In the genomic region with DNA sequence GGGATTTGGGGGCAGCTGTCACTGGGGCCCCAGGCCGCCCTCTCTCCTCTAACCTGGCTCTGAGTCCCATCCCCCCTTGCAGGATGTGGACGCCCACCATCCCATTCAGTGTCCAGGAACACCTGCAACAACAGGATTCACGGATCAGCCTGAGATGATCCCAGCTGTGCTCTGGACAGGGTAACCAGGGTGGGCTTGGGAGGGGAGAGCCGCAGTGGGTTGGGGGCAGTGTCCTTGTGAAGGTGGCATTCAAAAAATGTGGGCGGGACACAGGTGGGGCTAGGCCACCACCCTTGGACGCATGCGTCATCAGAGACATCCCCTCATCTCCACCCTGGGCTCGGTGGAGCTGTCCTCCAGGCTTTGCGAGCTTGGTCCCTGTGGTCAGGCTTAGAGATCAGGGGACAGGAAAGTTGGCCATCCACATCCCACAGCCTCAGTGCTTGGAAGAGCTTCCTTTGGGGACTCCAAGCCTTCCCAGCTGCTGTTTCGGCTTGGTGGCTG, we compare ENCODE assay signal across 28 cellular contexts. TPM values are rescaled to one million over a fixed set of nuclear protein-coding genes. Genes with fewer than 3 reads are reported as not detected.
DNase-seq lines count a peak whose midpoint lies in the region; ATAC-seq and TF ChIP-seq lines count a peak whose summit lies in the region.
"Had no signal": no experiment of that assay in that cellular context is flagged by ENCODE, and none has a peak within 500 bp of the region (broad histone marks: within the 10 kb centered on the region; RNA-seq: fewer than 3 reads in every experiment).

No MANE protein-coding gene starts in this region.

- H3K9me3 ChIP-seq in BLaER1 (no peaks in the 10 kb centered on the region), esophagus squamous epithelium (no peaks in the 10 kb centered on the region), sigmoid colon (no peaks in the 10 kb centered on the region), MG63 (no peaks in the 10 kb centered on the region)
- no peaks in the 10 kb centered on the region for H3K9me3 ChIP-seq in CD8-positive, alpha-beta T cell (ENCODE audit: low read length)
- H3K9me3 ChIP-seq: pancreas, suprapubic skin had no signal

- H3K4me3 ChIP-seq in BLaER1 (no peak overlapping the region), esophagus squamous epithelium (no peak overlapping the region), sigmoid colon (no peak overlapping the region), MG63 (no peak overlapping the region)
- no peak overlapping the region for H3K4me3 ChIP-seq in CD8-positive, alpha-beta T cell (ENCODE audit: low read depth, low read length)
- H3K4me3 ChIP-seq: GM12878, hepatocyte, pancreas, skin epidermis, suprapubic skin had no signal

- no peak overlapping the region for H3K9ac ChIP-seq in BLaER1

- H3K4me1 ChIP-seq in BLaER1 (peaks cover 27% of the 10 kb centered on the region), esophagus squamous epithelium (peaks cover 0 to 48% (median 15%) of the 10 kb centered on the region in 3 donors), sigmoid colon (peaks cover 0 to 47% (median 35%) of the 10 kb centered on the region in 4 donors)
- H3K4me1 ChIP-seq in CD8-positive, alpha-beta T cell (ENCODE audit: insufficient read depth, low read length) = no peaks in the 10 kb centered on the region

- H4K20me1 ChIP-seq in BLaER1 = peaks cover 84% of the 10 kb centered on the region

- H3K27me3 ChIP-seq in BLaER1 = no peaks in the 10 kb centered on the region
- no peaks in the 10 kb centered on the region for H3K27me3 ChIP-seq in esophagus squamous epithelium
- no peaks in the 10 kb centered on the region for H3K27me3 ChIP-seq in sigmoid colon
- H3K27me3 ChIP-seq in MG63 = no peaks in the 10 kb centered on the region
- no peaks in the 10 kb centered on the region for H3K27me3 ChIP-seq in CD8-positive, alpha-beta T cell (ENCODE audit: insufficient read depth, low read length)
- H3K27me3 ChIP-seq: hepatocyte, pancreas, suprapubic skin had no signal

- H3K4me3 Mint-ChIP-seq in CD8-positive, alpha-beta T cell = no peak overlapping the region
- H3K4me3 Mint-ChIP-seq: activated naive CD4-positive, alpha-beta T cell treated with anti-CD3 and anti-CD28 coated beads, Interleukin-2, amount 50 U/mL, for 24 hours; central memory CD8-positive, alpha-beta T cell; immature natural killer cell; nephron progenitor cell had no signal

- TF ChIP-seq EP300 in sigmoid colon (IDR thresholded peaks at IDR 0.05) = no peak

- POLR2A ChIA-PET in CD8-positive, alpha-beta T cell (lab: Charles Lee) = no interaction called here

- TF ChIP-seq POLR2A in esophagus squamous epithelium (IDR thresholded peaks at IDR 0.05) (no peak), sigmoid colon (IDR thresholded peaks at IDR 0.05) (no peak)

- peak; percentile 29 for DNase-seq in HT-29 (ENCODE audit: low spot score)
- no peak for DNase-seq in esophagus squamous epithelium (lab: John Stamatoyannopoulos, UW)
- no peak for DNase-seq in sigmoid colon
- DNase-seq in MG63 = no peak
- DNase-seq in CD8-positive, alpha-beta T cell = no peak
- no peak for DNase-seq in posterior vena cava (ENCODE audit: low spot score)
- DNase-seq in NCI-H2029 (lab: John Stamatoyannopoulos, UW) = no peak
- DNase-seq: ACHN; activated CD4-positive, alpha-beta T cell treated with anti-CD3 and anti-CD28 coated beads, Interleukin-2, amount 50 U/mL, for 1 hour; foreskin fibroblast; immature natural killer cell; MM.1S; NCI-H1417 treated with DMSO at 0.1 percent for 48 hours; nephron progenitor cell; PC-3; stimulated activated CD4-positive, alpha-beta T cell treated with anti-CD3 and anti-CD28 coated beads, Interleukin-1b, Interleukin-23, amount 100 ng/mL, for 48 hours; T1000 had no signal

- WGBS in esophagus squamous epithelium, 2 donors = 73 to 92% methylated on average over 5 to 6 of the region's 10 CpGs
- WGBS in sigmoid colon, 2 donors = 82 to 86% methylated on average over 10 of the region's 10 CpGs

- H3K4me1 Mint-ChIP-seq in CD8-positive, alpha-beta T cell (ENCODE audit: low read depth) = peaks cover 3% of the 10 kb centered on the region
- H3K4me1 Mint-ChIP-seq: central memory CD8-positive, alpha-beta T cell had no signal

- no peaks in the 10 kb centered on the region for H3K27me3 Mint-ChIP-seq in CD8-positive, alpha-beta T cell (ENCODE audit: low read depth)
- H3K27me3 Mint-ChIP-seq: activated naive CD4-positive, alpha-beta T cell treated with anti-CD3 and anti-CD28 coated beads, Interleukin-2, amount 50 U/mL, for 24 hours; central memory CD8-positive, alpha-beta T cell had no signal

- no peak overlapping the region for H3K27ac Mint-ChIP-seq in CD8-positive, alpha-beta T cell
- H3K27ac Mint-ChIP-seq: activated naive CD4-positive, alpha-beta T cell treated with anti-CD3 and anti-CD28 coated beads, Interleukin-2, amount 50 U/mL, for 24 hours; immature natural killer cell; nephron progenitor cell had no signal

- peak overlapping the region; percentile 30; the same call in 1 of the 2 replicates for H3K27ac ChIP-seq in BLaER1
- peak overlapping the region in 3 of 4 donors; percentile 18 to 27 (median 27) for H3K27ac ChIP-seq in esophagus squamous epithelium
- H3K27ac ChIP-seq in sigmoid colon = peak overlapping the region; percentile 54 to 77 (median 65)
- no peak overlapping the region for H3K27ac ChIP-seq in CD8-positive, alpha-beta T cell (ENCODE audit: low read depth, low read length)
- H3K27ac ChIP-seq: epithelial cell of prostate, hepatocyte, pancreas, suprapubic skin had no signal

- intact Hi-C loops in esophagus squamous epithelium (cut with DNase I) (no loop called here), sigmoid colon (cut with DNase I) (loop anchor here (5.0 kb wide), 1 partner anchor 411 kb away; no protein-coding TSS in a partner anchor), posterior vena cava (cut with DNase I) (loop anchor here in 1 of 2 donors (10.0 kb wide), 1 partner anchor 168 kb away; no protein-coding TSS in a partner anchor)
- intact Hi-C loops in CD8-positive, alpha-beta T cell (cut with DNase I, micrococcal nuclease) = no loop called here

- TF ChIP-seq CTCF in esophagus squamous epithelium (IDR thresholded peaks at IDR 0.05) (no peak), sigmoid colon (IDR thresholded peaks at IDR 0.05) (no peak)
- TF ChIP-seq CTCF in CD8-positive, alpha-beta T cell (IDR thresholded peaks at IDR 0.05) = no peak

- H3K4me2 ChIP-seq in BLaER1 = no peak overlapping the region
- H3K4me2 ChIP-seq: hepatocyte had no signal

- H3K9me3 Mint-ChIP-seq in CD8-positive, alpha-beta T cell = no peaks in the 10 kb centered on the region
- H3K9me3 Mint-ChIP-seq: activated naive CD4-positive, alpha-beta T cell treated with anti-CD3 and anti-CD28 coated beads, Interleukin-2, amount 50 U/mL, for 24 hours; central memory CD8-positive, alpha-beta T cell; immature natural killer cell; nephron progenitor cell had no signal

- H3K36me3 Mint-ChIP-seq in CD8-positive, alpha-beta T cell = peaks cover 38% of the 10 kb centered on the region

- CTCF ChIA-PET in CD8-positive, alpha-beta T cell (lab: Charles Lee) = interaction anchor here (1.2 kb wide), 1 partner anchor 408 kb away, joined by 3 read pairs; no protein-coding TSS in a partner anchor

- ATAC-seq in CD8-positive, alpha-beta T cell = no peak
- ATAC-seq: GM12878, PC-3 had no signal

- peaks cover 96% of the 10 kb centered on the region for H3K36me3 ChIP-seq in BLaER1
- H3K36me3 ChIP-seq in esophagus squamous epithelium = peaks cover 0 to 52% (median 22%) of the 10 kb centered on the region in 3 donors
- H3K36me3 ChIP-seq in sigmoid colon = peaks cover 21 to 37% (median 26%) of the 10 kb centered on the region in 4 donors
- peaks cover 27% of the 10 kb centered on the region for H3K36me3 ChIP-seq in MG63
- no peaks in the 10 kb centered on the region for H3K36me3 ChIP-seq in CD8-positive, alpha-beta T cell (ENCODE audit: insufficient read depth, low read length)

RNA-seq across cellular contexts. Expression of a gene that starts 19.1 kb away (rescaled TPM):
- 47.7 and 54.8 TPM in 2 replicates for total RNA-seq in HT-29 (2014; rRNA removed; shearing (Covaris generic))
- 10 to 100 TPM; 22.6 to 60.1 (median 28.4) TPM for total RNA-seq in esophagus squamous epithelium
- total RNA-seq in sigmoid colon = 10 to 100 TPM; 55.0 to 99.9 (median 77.4) TPM
- 10 to 100 TPM; 13.9 to 24.7 (median 18.6) TPM for polyA plus RNA-seq in sigmoid colon
- total RNA-seq in MG63 (2014; rRNA removed; shearing (Covaris generic); ENCODE audit: low replicate concordance) = 64.1 and 87.2 TPM in 2 replicates
- total RNA-seq in CD8-positive, alpha-beta T cell = 1 to 10 TPM; 4.7 to 5.6 TPM
- 10 to 100 TPM; 36.0 to 39.8 TPM for total RNA-seq in posterior vena cava

RNA-seq across cellular contexts. Expression of a gene that starts 21.2 kb away (rescaled TPM):
- total RNA-seq in HT-29 (2014; rRNA removed; shearing (Covaris generic)) = 12.7 and 13.5 TPM in 2 replicates
- 10 to 100 TPM; 20.3 to 25.7 (median 25.1) TPM for total RNA-seq in esophagus squamous epithelium
- total RNA-seq in sigmoid colon = 10 to 100 TPM; 21.3 to 35.2 (median 29.5) TPM
- 10 to 100 TPM in 2 of 3 donors, 1 to 10 TPM in 1; 9.6 to 24.6 (median 10.6) TPM for polyA plus RNA-seq in sigmoid colon
- total RNA-seq in MG63 (2014; rRNA removed; shearing (Covaris generic); ENCODE audit: low replicate concordance) = 6.2 and 11.5 TPM in 2 replicates
- total RNA-seq in CD8-positive, alpha-beta T cell = 10 to 100 TPM; 20.5 to 21.9 TPM
- 10 to 100 TPM; 19.4 to 20.1 TPM for total RNA-seq in posterior vena cava

RNA-seq across cellular contexts. Expression of a gene that starts 46.2 kb away (rescaled TPM):
- not detected in 2 replicates for total RNA-seq in HT-29 (2014; rRNA removed; shearing (Covaris generic))
- total RNA-seq in esophagus squamous epithelium (10 to 100 TPM in 1 of 4 donors, 1 to 10 TPM in 3; 3.2 to 12.6 (median 5.7) TPM), sigmoid colon (10 to 100 TPM in 2 of 4 donors, 1 to 10 TPM in 2; 4.9 to 13.6 (median 11.5) TPM), posterior vena cava (10 to 100 TPM; 10.0 to 11.9 TPM)
- polyA plus RNA-seq in sigmoid colon = 10 to 100 TPM in 1 of 3 donors, 1 to 10 TPM in 2; 1.2 to 53.9 (median 2.4) TPM
- not detected in 2 replicates for total RNA-seq in MG63 (2014; rRNA removed; shearing (Covaris generic); ENCODE audit: low replicate concordance)
- total RNA-seq in CD8-positive, alpha-beta T cell = 1 to 10 TPM; 4.0 to 5.8 TPM
- total RNA-seq: astrocyte, hepatocyte, NCI-H460, PC-3 had no signal
